In the genomic region with DNA sequence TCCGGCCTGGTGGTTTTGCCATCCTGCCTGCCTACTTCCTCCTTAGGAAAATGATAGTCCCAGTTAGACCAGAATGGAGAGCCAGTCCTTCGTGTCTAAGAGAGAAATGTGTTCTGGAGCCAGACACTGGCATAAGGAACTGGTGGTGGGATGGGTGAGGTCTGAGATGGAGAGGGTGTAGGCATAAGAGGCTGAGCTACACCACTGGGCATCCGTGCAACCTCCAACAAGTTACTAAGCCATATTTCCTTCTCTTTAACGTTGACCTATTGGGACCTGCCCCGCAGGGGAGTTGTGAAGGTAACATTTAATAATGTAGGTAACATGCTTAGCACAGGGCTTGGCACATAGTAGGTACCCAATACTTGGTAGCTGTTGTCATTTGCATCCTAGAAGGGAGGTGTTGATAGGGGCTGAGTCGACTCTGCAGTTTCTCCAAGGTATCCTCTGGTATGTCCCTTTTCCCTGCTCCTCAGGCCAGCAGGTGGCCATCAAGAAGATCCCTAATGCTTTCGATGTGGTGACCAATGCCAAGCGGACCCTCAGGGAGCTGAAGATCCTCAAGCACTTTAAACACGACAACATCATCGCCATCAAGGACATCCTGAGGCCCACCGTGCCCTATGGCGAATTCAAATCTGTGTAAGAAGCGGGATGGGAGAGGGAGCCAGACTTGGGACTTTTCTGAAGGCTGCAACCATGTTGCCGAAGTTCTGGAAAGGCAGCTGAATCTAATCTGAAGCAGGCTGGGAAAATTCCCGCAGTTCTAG, we compare ENCODE assay signal across 8 cellular contexts. TPM values are rescaled to one million over a fixed set of nuclear protein-coding genes. Genes with fewer than 3 reads are reported as not detected.
A peak's percentile ranks its signal among the peaks of the same experiment; 100 is the strongest.
DNase-seq lines count a peak whose midpoint lies in the region; ATAC-seq and TF ChIP-seq lines count a peak whose summit lies in the region.

No MANE protein-coding gene starts in this region.

- peak overlapping the region; percentile 63 to 73 for H3K27ac Mint-ChIP-seq in T-cell

- no peaks in the 10 kb centered on the region for H3K27me3 ChIP-seq in sigmoid colon

- H3K4me1 ChIP-seq in sigmoid colon = peaks cover 0 to 64% (median 51%) of the 10 kb centered on the region in 4 donors

- intact Hi-C loops in sigmoid colon (cut with DNase I) = loop anchor here (5.0 kb wide), 2 partner anchors 68 to 128 kb away; no protein-coding TSS in a partner anchor

- no peaks in the 10 kb centered on the region for H3K9me3 ChIP-seq in sigmoid colon

- peak overlapping the region; percentile 71 for H3K4me3 ChIP-seq in GM12864 (ENCODE audit: low read depth, low read length)
- H3K4me3 ChIP-seq in foreskin fibroblast (ENCODE audit: low read depth in 1 of 2, low read length in 2 of 2) = peak overlapping the region; percentile 63 to 85
- peak overlapping the region; percentile 63 to 93 (median 88) for H3K4me3 ChIP-seq in sigmoid colon

- H3K27ac ChIP-seq in sigmoid colon = peak overlapping the region; percentile 90 to 97 (median 96)

- TF ChIP-seq POLR2A in sigmoid colon (IDR thresholded peaks at IDR 0.05) = no peak

- peaks cover 14 to 26% (median 18%) of the 10 kb centered on the region in 3 donors for H3K4me1 Mint-ChIP-seq in T-cell

- ATAC-seq in T-cell (replicated peaks in 1 of 4) = no peak
- ATAC-seq in HG03442 (IDR thresholded peaks at IDR 0.05; ENCODE audit: unreplicated experiment) = no peak
- ATAC-seq in GM18511 (IDR thresholded peaks at IDR 0.05; ENCODE audit: unreplicated experiment) = no peak
- ATAC-seq in activated CD4-positive, CD25-positive, alpha-beta regulatory T cell treated with anti-CD3 and anti-CD28 coated beads, Interleukin-2, amount 50 U/mL, for 24 hours = no peak

- TF ChIP-seq CTCF in GM12864 (IDR thresholded peaks at IDR 0.05; ENCODE audit: low read depth, low read length, missing control alignments) (no peak), foreskin fibroblast (IDR thresholded peaks at IDR 0.05; ENCODE audit: low read depth, low read length) (no peak), sigmoid colon (IDR thresholded peaks at IDR 0.05) (no peak), GM20000 (IDR thresholded peaks at IDR 0.05; ENCODE audit: extremely low read depth, missing control alignments) (no peak)

- H3K4me3 Mint-ChIP-seq in T-cell = peak overlapping the region; percentile 97 to 100 (median 100)

- H3K36me3 ChIP-seq in sigmoid colon = peaks cover 29 to 45% (median 36%) of the 10 kb centered on the region in 4 donors

- peaks cover 31% of the 10 kb centered on the region for H3K36me3 Mint-ChIP-seq in T-cell

- DNase-seq in GM12864 (ENCODE audit: low read depth) = no peak
- no peak for DNase-seq in T-cell
- DNase-seq in foreskin fibroblast = no peak
- DNase-seq in sigmoid colon = peak; percentile 59
- no peak for DNase-seq in GM20000 (ENCODE audit: low spot score)

- TF ChIP-seq EP300 in sigmoid colon (IDR thresholded peaks at IDR 0.05) = no peak

- no peaks in the 10 kb centered on the region for H3K27me3 Mint-ChIP-seq in T-cell

- CTCF ChIA-PET in T-cell (lab: Charles Lee) = interaction anchor here in 1 of 2 donors (1.0 kb wide), 1 partner anchor 14 kb away, joined by 3 read pairs; no protein-coding TSS in a partner anchor

- WGBS in sigmoid colon, 2 donors = 79 to 82% methylated on average over 15 of the region's 15 CpGs

- no peaks in the 10 kb centered on the region for H3K9me3 Mint-ChIP-seq in T-cell

- POLR2A ChIA-PET in T-cell (lab: Charles Lee) = no interaction called here

RNA-seq across cellular contexts. Expression of gene MAPK7, which starts 1.2 kb away (rescaled TPM):
- total RNA-seq in T-cell = 10 to 100 TPM; 14.6 to 29.8 (median 27.9) TPM
- total RNA-seq in sigmoid colon = 10 to 100 TPM; 22.4 to 45.7 (median 29.5) TPM
- polyA plus RNA-seq in sigmoid colon = 10 to 100 TPM; 18.3 to 35.9 (median 22.8) TPM

RNA-seq across cellular contexts. Expression of gene MFAP4, which starts 7.5 kb away (rescaled TPM):
- total RNA-seq in T-cell = under 1 TPM in 3 of 5 donors, not detected in 2; 0.18 to 0.63 (median 0.46) TPM
- 100 to 1,000 TPM; 189 to 324 (median 195) TPM for total RNA-seq in sigmoid colon
- 10 to 100 TPM in 2 of 3 donors, 1 to 10 TPM in 1; 9.9 to 52.2 (median 42.0) TPM for polyA plus RNA-seq in sigmoid colon

RNA-seq across cellular contexts. Expression of gene B9D1, which starts 17.0 kb away (rescaled TPM):
- total RNA-seq in T-cell (1 to 10 TPM; 1.2 to 2.5 (median 2.1) TPM), sigmoid colon (10 to 100 TPM; 15.2 to 22.4 (median 16.0) TPM)
- 10 to 100 TPM in 1 of 3 donors, 1 to 10 TPM in 2; 6.6 to 12.1 (median 6.9) TPM for polyA plus RNA-seq in sigmoid colon

RNA-seq across cellular contexts. Expression of gene RNF112, which starts 31.5 kb away (rescaled TPM):
- total RNA-seq in T-cell (1 to 10 TPM in 3 of 5 donors, under 1 TPM in 2; 0.40 to 1.8 (median 1.2) TPM), sigmoid colon (1 to 10 TPM; 3.8 to 8.6 (median 7.8) TPM)
- 1 to 10 TPM in 1 of 3 donors, under 1 TPM in 2; 0.60 to 7.2 (median 0.92) TPM for polyA plus RNA-seq in sigmoid colon

Comparison
In these comparisons a context has a peak if more than half of its experiments do, and no peak if none do; other contexts are left out.
1. RNA of gene MFAP4, which starts 7.5 kb away (total RNA-seq): 189 to 324 TPM in sigmoid colon; 0.18 to 0.63 TPM in T-cell; every median in the first group is over 100 times any median in the second.
2. RNA of gene B9D1, which starts 17.0 kb away (total RNA-seq): 15.2 to 22.4 TPM in sigmoid colon; 1.2 to 2.5 TPM in T-cell; every median in the first group is over 4 times any median in the second.
3. Peak in every context shown above with its lines, with median percentiles within 50 percentile points of each other: H3K4me3 ChIP-seq.